Comparison of ENCODE assay signal across 9 cellular contexts in genomic region chr1:1678581-1679380, GRCh38. TPM values are rescaled to one million over a fixed set of nuclear protein-coding genes. Genes with fewer than 3 reads are reported as not detected.
DNase-seq lines count a peak whose midpoint lies in the region; ATAC-seq, FAIRE-seq and TF ChIP-seq lines count a peak whose summit lies in the region.
"Had no signal": no experiment of that assay in that cellular context is flagged by ENCODE, and none has a peak within 500 bp of the region (broad histone marks: within the 10 kb centered on the region; RNA-seq: fewer than 3 reads in every experiment).

No MANE protein-coding gene starts in this region.

- peaks cover 25% of the 10 kb centered on the region for H3K4me1 Mint-ChIP-seq in T-helper 17 cell

- H3K4me3 ChIP-seq in A549: no peak overlapping the region
- H3K4me3 ChIP-seq in fibroblast of villous mesenchyme (ENCODE audit: low read depth, low read length): no peak overlapping the region

- DNase-seq in A549 (ENCODE audit: low read depth in 1 of 2, low spot score in 1 of 2) (peak; percentile 12 to 37), T-helper 17 cell (no peak), fibroblast of villous mesenchyme (ENCODE audit: low read depth) (no peak), NCI-H146 (lab: John Stamatoyannopoulos, UW) (no peak), COLO668 (lab: John Stamatoyannopoulos, UW; ENCODE audit: unreplicated experiment) (no peak)
- peak; percentile 30 for DNase-seq in stimulated activated CD4-positive, alpha-beta T cell treated with anti-CD3 and anti-CD28 coated beads, Interleukin-2, amount 100 ng/mL, for 4 hours (ENCODE audit: low read depth)

- TF ChIP-seq EP300 in A549 (IDR thresholded peaks at IDR 0.05): no peak

- 77% methylated on average over 23 of the region's 24 CpGs for WGBS in A549 (ENCODE audit: missing lambda C conversion rate)

- TF ChIP-seq RAD21 in A549 (conservative IDR thresholded peaks at IDR 0.05 in 1 of 2, IDR thresholded peaks at IDR 0.05 in 1 of 2): no peak

- FAIRE-seq in A549 (lab: Jason Lieb, UNC): no peak
- FAIRE-seq: endothelial cell of umbilical vein had no signal

- CTCF ChIA-PET in A549 (lab: Yijun Ruan, JAX): interaction anchor here (0.5 to 1.5 kb wide), 3 partner anchors 13 to 235 kb away, joined by 4 to 5 read pairs (median 4); partner anchors contain the start of gene CDK11A

- no peaks in the 10 kb centered on the region for H3K27me3 Mint-ChIP-seq in T-helper 17 cell

- TF ChIP-seq CTCF in A549 (IDR thresholded peaks at IDR 0.05) (no peak), fibroblast of villous mesenchyme (IDR thresholded peaks at IDR 0.05; ENCODE audit: insufficient read depth, low read depth, low read length) (peak; percentile 22)

- no peak overlapping the region for H3K4me2 ChIP-seq in A549

- POLR2A ChIA-PET in A549 (lab: Yijun Ruan, JAX): no interaction called here

- H3K4me1 ChIP-seq in A549: peaks cover 7% of the 10 kb centered on the region; the same call in 1 of the 3 replicates

- TF ChIP-seq POLR2A in A549 (IDR thresholded peaks at IDR 0.05; ENCODE audit: low read length): no peak

- H3K9me3 ChIP-seq in A549 (no peaks in the 10 kb centered on the region), T-helper 17 cell (ENCODE audit: control insufficient read depth, low read length, poor library complexity, severe bottlenecking) (no peaks in the 10 kb centered on the region)

- H3K4me3 Mint-ChIP-seq in T-helper 17 cell: peak overlapping the region; percentile 97

- ATAC-seq in A549 (peak; percentile 60 to 81; a peak in 3 of 6 replicates), GM18907 (IDR thresholded peaks at IDR 0.05; ENCODE audit: unreplicated experiment) (peak; percentile 26), T-helper 17 cell (peak; percentile 34), HG03565 (IDR thresholded peaks at IDR 0.05; ENCODE audit: unreplicated experiment) (no peak)

- H3K27ac Mint-ChIP-seq in T-helper 17 cell: peak overlapping the region; percentile 99

- peak overlapping the region in 1 of 2 experiments; percentile 56; a peak in 3 of 6 replicates for H3K27ac ChIP-seq in A549

- no peaks in the 10 kb centered on the region for H3K36me3 Mint-ChIP-seq in T-helper 17 cell (ENCODE audit: low read depth)

TF ChIP-seq in A549, 52 proteins besides CTCF, POLR2A, EP300 and RAD21:
- TF ChIP-seq SREBF2 (IDR thresholded peaks at IDR 0.05): no peak
- TF ChIP-seq NR3C1 (IDR thresholded peaks at IDR 0.05): no peak
- TF ChIP-seq NPAS2 (CRISPR knock-in tag; IDR thresholded peaks at IDR 0.05; ENCODE audit: borderline replicate concordance): no peak

RNA-seq across cellular contexts. Expression of gene SLC35E2B, which starts 13.8 kb away (rescaled TPM):
- polyA plus RNA-seq in A549 (2011; rRNA removed): 10.8 and 16.6 TPM in 2 replicates
- polyA plus RNA-seq in A549 (2012; cell fraction: cytosol; rRNA removed): 6.0 and 9.1 TPM in 2 replicates
- 20.5 and 23.9 TPM in 2 replicates for polyA plus RNA-seq in A549 (2012; cell fraction: nucleus; rRNA removed)
- polyA plus RNA-seq in A549 (2017; fragmentation: RNase III; extraction: RNeasy Plus Mini Kit Qiagen cat#74134 plus additional on column Dnase treatment): 10.8 to 13.9 TPM (median 13.6 TPM) in 3 replicates
- polyA minus RNA-seq in A549 (2011; rRNA and poly(A)+ RNA removed): 14.1 and 17.1 TPM in 2 replicates
- 10 to 100 TPM; 67.5 to 87.3 TPM for total RNA-seq in T-helper 17 cell
- 31.2 and 32.8 TPM in 2 replicates for total RNA-seq in fibroblast of villous mesenchyme

RNA-seq across cellular contexts. Expression of gene CDK11B, which starts 20.0 kb away (rescaled TPM):
- polyA plus RNA-seq in A549 (2011; rRNA removed): 7.6 and 11.3 TPM in 2 replicates
- polyA plus RNA-seq in A549 (2012; cell fraction: cytosol; rRNA removed): 11.0 and 12.3 TPM in 2 replicates
- polyA plus RNA-seq in A549 (2012; cell fraction: nucleus; rRNA removed): 22.1 and 34.8 TPM in 2 replicates
- polyA plus RNA-seq in A549 (2017; fragmentation: RNase III; extraction: RNeasy Plus Mini Kit Qiagen cat#74134 plus additional on column Dnase treatment): 33.8 to 35.0 TPM (median 33.8 TPM) in 3 replicates
- 4.3 and 4.8 TPM in 2 replicates for polyA minus RNA-seq in A549 (2011; rRNA and poly(A)+ RNA removed)
- total RNA-seq in T-helper 17 cell: 10 to 100 TPM; 43.9 to 49.8 TPM
- 5.2 and 6.0 TPM in 2 replicates for total RNA-seq in fibroblast of villous mesenchyme

RNA-seq across cellular contexts. Expression of gene CDK11A, which starts 45.4 kb away (rescaled TPM):
- polyA plus RNA-seq in A549 (2011; rRNA removed) (6.7 and 13.7 TPM in 2 replicates), A549 (2017; fragmentation: RNase III; extraction: RNeasy Plus Mini Kit Qiagen cat#74134 plus additional on column Dnase treatment) (34.1 to 40.9 TPM (median 36.4 TPM) in 3 replicates)
- 14.4 and 18.0 TPM in 2 replicates for polyA plus RNA-seq in A549 (2012; cell fraction: cytosol; rRNA removed)
- polyA plus RNA-seq in A549 (2012; cell fraction: nucleus; rRNA removed): 147 and 150 TPM in 2 replicates
- polyA minus RNA-seq in A549 (2011; rRNA and poly(A)+ RNA removed): 7.4 and 12.4 TPM in 2 replicates
- total RNA-seq in T-helper 17 cell (100 to 1,000 TPM; 218 to 232 TPM), fibroblast of villous mesenchyme (18.1 and 20.9 TPM in 2 replicates)

RNA-seq across cellular contexts. Expression of gene MMP23B, which starts 46.8 kb away (rescaled TPM):
- polyA plus RNA-seq in A549 (2011; rRNA removed) (not detected in 2 replicates), A549 (2017; fragmentation: RNase III; extraction: RNeasy Plus Mini Kit Qiagen cat#74134 plus additional on column Dnase treatment) (0.66 to 1.0 TPM (median 0.84 TPM) in 3 replicates)
- 0.45 and 0.52 TPM in 2 replicates for polyA plus RNA-seq in A549 (2012; cell fraction: cytosol; rRNA removed)
- 3.9 and 4.0 TPM in 2 replicates for polyA plus RNA-seq in A549 (2012; cell fraction: nucleus; rRNA removed)
- 0.50 TPM in 1 of 2 replicates, not detected in the other for polyA minus RNA-seq in A549 (2011; rRNA and poly(A)+ RNA removed)
- total RNA-seq in T-helper 17 cell (1 to 10 TPM; 3.9 to 4.2 TPM), fibroblast of villous mesenchyme (6.5 and 11.0 TPM in 2 replicates)

Comparison
In these comparisons a context has a peak if more than half of its experiments do, and no peak if none do; other contexts are left out.
1. DNase-seq: peak in A549 (2 of 2) and stimulated activated CD4-positive, alpha-beta T cell treated with anti-CD3 and anti-CD28 coated beads, Interleukin-2, amount 100 ng/mL, for 4 hours (single experiment); none in T-helper 17 cell (0 of 3), fibroblast of villous mesenchyme (single experiment), NCI-H146 (single experiment) and COLO668 (single experiment).